ENCODE assay signal across 20 cellular contexts in genomic region chr20:19802099-19802491, GRCh38. TPM values are rescaled to one million over a fixed set of nuclear protein-coding genes. Genes with fewer than 3 reads are reported as not detected.
"Had no signal": no experiment of that assay in that cellular context is flagged by ENCODE, and none has a peak within 500 bp of the region (broad histone marks: within the 10 kb centered on the region; RNA-seq: fewer than 3 reads in every experiment).

No MANE protein-coding gene starts in this region.

- H3K36me3 Mint-ChIP-seq: WTC11 had no signal

- FAIRE-seq: TTC549 had no signal

- H3K27ac Mint-ChIP-seq: activated CD4-positive, alpha-beta T cell treated with anti-CD3 and anti-CD28 coated beads for 36 hours; activated naive CD4-positive, alpha-beta T cell treated with anti-CD3 and anti-CD28 coated beads for 36 hours; brain; progenitor cell of endocrine pancreas; stimulated activated naive CD8-positive, alpha-beta T cell treated with anti-CD3 and anti-CD28 coated beads, Interleukin-15, amount 100 ng/mL, for 72 hours; WTC11 had no signal

- H3K27me3 Mint-ChIP-seq: brain, progenitor cell of endocrine pancreas, type B pancreatic cell had no signal

- H3K9me3 ChIP-seq: esophagus squamous epithelium, suprapubic skin had no signal

- H3K4me3 ChIP-seq: esophagus squamous epithelium, SK-N-MC, skin epidermis, suprapubic skin had no signal

- H3K4me3 Mint-ChIP-seq: activated CD4-positive, alpha-beta T cell treated with anti-CD3 and anti-CD28 coated beads for 36 hours; activated naive CD4-positive, alpha-beta T cell treated with anti-CD3 and anti-CD28 coated beads for 36 hours; brain; stimulated activated naive CD8-positive, alpha-beta T cell treated with anti-CD3 and anti-CD28 coated beads, Interleukin-15, amount 100 ng/mL, for 72 hours; type B pancreatic cell; WTC11 had no signal

- H3K27me3 ChIP-seq: esophagus squamous epithelium, suprapubic skin had no signal

- DNase-seq: activated CD4-positive, alpha-beta T cell treated with anti-CD3 and anti-CD28 coated beads for 36 hours; activated CD4-positive, alpha-beta T cell treated with anti-CD3 and anti-CD28 coated beads, Interleukin-2, amount 50 U/mL, for 48 hours; activated naive CD4-positive, alpha-beta T cell treated with anti-CD3 and anti-CD28 coated beads for 36 hours; activated T-cell treated with anti-CD3 and anti-CD28 coated beads for 4 hours; effector CD4-positive, alpha-beta T cell; esophagus squamous epithelium; occipital lobe; right cardiac atrium; stimulated activated CD4-positive, alpha-beta T cell treated with anti-CD3 and anti-CD28 coated beads, Interleukin-15, amount 100 ng/mL, for 24 hours; stimulated activated CD4-positive, alpha-beta T cell treated with anti-CD3 and anti-CD28 coated beads, Interleukin-4, amount 100 ng/mL, for 1 hour; stimulated activated naive CD8-positive, alpha-beta T cell treated with anti-CD3 and anti-CD28 coated beads, Interleukin-15, amount 100 ng/mL, for 72 hours had no signal

- H3K4me1 Mint-ChIP-seq: activated CD4-positive, alpha-beta T cell treated with anti-CD3 and anti-CD28 coated beads for 36 hours; stimulated activated naive CD8-positive, alpha-beta T cell treated with anti-CD3 and anti-CD28 coated beads, Interleukin-15, amount 100 ng/mL, for 72 hours; WTC11 had no signal

- H3K27ac ChIP-seq: esophagus squamous epithelium, SK-N-MC, skin epidermis, suprapubic skin had no signal

- H3K9me3 Mint-ChIP-seq: activated naive CD4-positive, alpha-beta T cell treated with anti-CD3 and anti-CD28 coated beads for 36 hours; stimulated activated naive CD8-positive, alpha-beta T cell treated with anti-CD3 and anti-CD28 coated beads, Interleukin-15, amount 100 ng/mL, for 72 hours had no signal

- ATAC-seq: activated CD4-positive, alpha-beta T cell treated with anti-CD3 and anti-CD28 coated beads for 36 hours; stimulated activated naive CD8-positive, alpha-beta T cell treated with anti-CD3 and anti-CD28 coated beads, Interleukin-15, amount 100 ng/mL, for 72 hours had no signal

RNA-seq across cellular contexts. Expression of gene RIN2, which starts 44.0 kb away (rescaled TPM):
- total RNA-seq: activated CD4-positive, alpha-beta T cell treated with anti-CD3 and anti-CD28 coated beads for 36 hours; activated naive CD4-positive, alpha-beta T cell treated with anti-CD3 and anti-CD28 coated beads for 36 hours; T-helper 2 cell treated with Interferon-gamma antibody and Interleukin-4, amounts not matched to agents 100 ng/mL and 5 ng/mL, for 36 hours had no signal
